Comparison of ENCODE assay signal across 8 cellular contexts in the genomic region with DNA sequence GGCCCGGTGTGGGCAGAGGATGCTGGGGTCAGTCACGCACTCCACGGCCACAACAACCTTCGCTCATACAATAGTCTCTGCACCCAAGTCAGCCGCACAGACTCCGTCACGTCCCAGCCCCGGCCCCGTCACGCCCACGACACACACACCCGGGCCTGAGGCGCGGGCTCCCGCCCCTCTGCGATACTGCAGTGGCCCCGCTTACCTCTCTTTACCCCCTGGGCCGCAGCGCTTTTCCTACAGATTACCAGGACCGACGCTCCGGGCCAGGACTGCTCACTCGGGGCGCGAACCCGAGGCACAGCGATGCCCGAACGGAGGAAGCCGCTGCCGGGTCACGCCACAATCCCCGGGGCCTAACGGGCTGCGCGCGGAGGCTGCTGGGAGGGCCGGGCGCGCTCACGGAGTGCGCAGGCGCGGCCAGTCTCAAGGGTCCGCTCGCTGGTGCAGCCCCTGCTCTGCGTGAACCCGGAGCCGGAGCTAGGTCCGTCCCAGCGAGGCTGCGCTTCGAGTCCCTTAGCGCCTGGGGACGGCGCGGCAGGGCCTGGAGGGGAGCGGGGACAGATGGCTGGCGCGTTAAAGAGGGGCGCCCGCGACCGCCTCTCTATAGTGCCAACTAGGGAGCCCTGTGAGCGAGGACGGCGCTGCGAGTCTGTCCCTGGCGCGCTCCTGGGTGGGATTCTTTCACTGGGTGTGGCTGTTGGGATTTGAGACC. TPM values are rescaled to one million over a fixed set of nuclear protein-coding genes. Genes with fewer than 3 reads are reported as not detected.
A peak's percentile ranks its signal among the peaks of the same experiment; 100 is the strongest.
DNase-seq lines count a peak whose midpoint lies in the region; ATAC-seq and TF ChIP-seq lines count a peak whose summit lies in the region.

ZFP82 (minus strand) TSS at position 358 of the 715 bp plus-strand sequence. CDS start 8,855 bp downstream, outside the sequence.

- H3K4me3 ChIP-seq in AG10803 (ENCODE audit: low read length) (peak within 1 kb of the TSS; percentile 79), PC-3 (ENCODE audit: low read length) (peak within 1 kb of the TSS; percentile 63), neural cell (ENCODE audit: low read length) (peak within 1 kb of the TSS; percentile 80)

- H3K27me3 Mint-ChIP-seq in stimulated activated naive CD8-positive, alpha-beta T cell treated with anti-CD3 and anti-CD28 coated beads, Interleukin-15, Interleukin-2, amounts not matched to agents 100 ng/mL and 50 ng/mL, for 24 hours = peaks cover 27% of the 10 kb centered on the region

- H4K20me1 ChIP-seq in PC-3 (ENCODE audit: low read length) (no peaks in the 10 kb centered on the region), neural cell (ENCODE audit: insufficient read depth) (no peaks in the 10 kb centered on the region)

- peak within 1 kb of the TSS; percentile 92 for H3K4me3 Mint-ChIP-seq in stimulated activated naive CD8-positive, alpha-beta T cell treated with anti-CD3 and anti-CD28 coated beads, Interleukin-15, Interleukin-2, amounts not matched to agents 100 ng/mL and 50 ng/mL, for 24 hours

- peaks cover 9% of the 10 kb centered on the region; the same call in 1 of the 2 replicates for H3K79me2 ChIP-seq in PC-3 (ENCODE audit: low read length)
- peaks cover 28% of the 10 kb centered on the region for H3K79me2 ChIP-seq in neural cell (replicated peaks; ENCODE audit: insufficient read depth, low read length)

- H3K9me3 ChIP-seq in PC-3 (ENCODE audit: low read length) (no peaks in the 10 kb centered on the region), neural cell (ENCODE audit: low read length) (peaks cover 7% of the 10 kb centered on the region)

- no peaks in the 10 kb centered on the region for H3K27me3 ChIP-seq in PC-3 (ENCODE audit: low read length)
- H3K27me3 ChIP-seq in neural cell (ENCODE audit: insufficient read depth, low read depth, low read length) = peaks cover 22% of the 10 kb centered on the region

- TF ChIP-seq EP300 in neural cell (conservative IDR thresholded peaks at IDR 0.05; ENCODE audit: poor library complexity, severe bottlenecking) = peak; percentile 41

- CTCF ChIA-PET in PC-3 (lab: Charles Lee) = no interaction called here

- H2AFZ ChIP-seq in PC-3 (ENCODE audit: low read length) = peak within 1 kb of the TSS; percentile 80
- H2AFZ ChIP-seq in neural cell (ENCODE audit: low read depth, low read length) = peak within 1 kb of the TSS; percentile 94

- no peaks in the 10 kb centered on the region for H3K4me1 ChIP-seq in PC-3 (ENCODE audit: insufficient read depth, low read length)

- TF ChIP-seq CTCF in AG10803 (conservative IDR thresholded peaks at IDR 0.05; ENCODE audit: low read length) (no peak), PC-3 (conservative IDR thresholded peaks at IDR 0.05; ENCODE audit: low read depth, low read length) (no peak), neural cell (IDR thresholded peaks at IDR 0.05; ENCODE audit: poor library complexity, severe bottlenecking) (peak; percentile 35)

- peak within 1 kb of the TSS; percentile 91 for H3K27ac Mint-ChIP-seq in stimulated activated naive CD8-positive, alpha-beta T cell treated with anti-CD3 and anti-CD28 coated beads, Interleukin-15, Interleukin-2, amounts not matched to agents 100 ng/mL and 50 ng/mL, for 24 hours

- no peaks in the 10 kb centered on the region for H3F3A ChIP-seq in PC-3 (ENCODE audit: low read length, unreplicated experiment)
- H3F3A ChIP-seq in neural cell (ENCODE audit: insufficient read depth, low read length, poor library complexity, severe bottlenecking) = no peaks in the 10 kb centered on the region

- ATAC-seq in PC-3 = peak; percentile 59

- peaks cover 50% of the 10 kb centered on the region for H3K36me3 Mint-ChIP-seq in stimulated activated naive CD8-positive, alpha-beta T cell treated with anti-CD3 and anti-CD28 coated beads, Interleukin-15, Interleukin-2, amounts not matched to agents 100 ng/mL and 50 ng/mL, for 24 hours (ENCODE audit: low read depth)

- H3K9ac ChIP-seq in PC-3 (ENCODE audit: low read length) (peak within 1 kb of the TSS; percentile 49), neural cell (ENCODE audit: low read length) (peak within 1 kb of the TSS; percentile 88)

- POLR2A ChIA-PET in PC-3 (lab: Charles Lee; ENCODE audit: unreplicated experiment) = no interaction called here

- BruUV-seq in PC-3 (replicated peaks; lab: Mats Ljungman, UMichigan) = no TSS peak

- H3K27ac ChIP-seq in PC-3 (ENCODE audit: low read length) (no peak within 1 kb of the TSS), neural cell (ENCODE audit: low read length) (peak within 1 kb of the TSS; percentile 83)

- intact Hi-C loops in PC-3 (cut with micrococcal nuclease) = no loop called here

- peaks cover 24% of the 10 kb centered on the region for H3K9me3 Mint-ChIP-seq in stimulated activated naive CD8-positive, alpha-beta T cell treated with anti-CD3 and anti-CD28 coated beads, Interleukin-15, Interleukin-2, amounts not matched to agents 100 ng/mL and 50 ng/mL, for 24 hours

- H3K9me2 ChIP-seq in PC-3 (replicated peaks; ENCODE audit: low read length) (no peaks in the 10 kb centered on the region), neural cell (ENCODE audit: insufficient read depth, low read length) (no peaks in the 10 kb centered on the region)

- peak; percentile 79 for DNase-seq in AG10803 (ENCODE audit: low read depth)
- DNase-seq in GM19238 (ENCODE audit: insufficient read length, low spot score) = peak; percentile 83
- peak; percentile 77 for DNase-seq in HS-27A (ENCODE audit: low read depth)
- peak; percentile 25 for DNase-seq in PC-3
- peak; percentile 61 for DNase-seq in activated T-helper 9 cell treated with anti-CD3 and anti-CD28 coated beads, Interleukin-2, amount 50 U/mL, for 16 hours (ENCODE audit: low read depth)
- peak; percentile 61 for DNase-seq in fibroblast of the conjunctiva (ENCODE audit: low read depth)

- peaks cover 33% of the 10 kb centered on the region for H3K4me1 Mint-ChIP-seq in stimulated activated naive CD8-positive, alpha-beta T cell treated with anti-CD3 and anti-CD28 coated beads, Interleukin-15, Interleukin-2, amounts not matched to agents 100 ng/mL and 50 ng/mL, for 24 hours (ENCODE audit: low read depth)

- H3K36me3 ChIP-seq in PC-3 (ENCODE audit: low read depth, low read length) (no peaks in the 10 kb centered on the region), neural cell (ENCODE audit: insufficient read depth, low read length) (no peaks in the 10 kb centered on the region)

- H3K4me2 ChIP-seq in PC-3 (ENCODE audit: low read length) (peak within 1 kb of the TSS; percentile 57), neural cell (ENCODE audit: low read length) (peak within 1 kb of the TSS; percentile 75)

- peak; percentile 46 for TF ChIP-seq RAD21 in neural cell (conservative IDR thresholded peaks at IDR 0.05)

TF ChIP-seq in neural cell, 6 proteins besides CTCF, POLR2A, EP300 and RAD21:
- TF ChIP-seq POLR2AphosphoS5 (IDR thresholded peaks at IDR 0.05) = peak; percentile 73
- TF ChIP-seq EZH2 (IDR thresholded peaks at IDR 0.05; ENCODE audit: borderline replicate concordance, insufficient read depth, low read length, poor library complexity, severe bottlenecking) = no peak
- peak; percentile 22 for TF ChIP-seq SMC3 (conservative IDR thresholded peaks at IDR 0.05; ENCODE audit: poor library complexity)
- TF ChIP-seq MXI1 (conservative IDR thresholded peaks at IDR 0.05; ENCODE audit: poor library complexity, severe bottlenecking) = peak; percentile 60
- peak; percentile 71 for TF ChIP-seq TAF1 (IDR thresholded peaks at IDR 0.05; ENCODE audit: low read depth)
- no peak for TF ChIP-seq REST (IDR thresholded peaks at IDR 0.05; ENCODE audit: borderline replicate concordance)
TF ChIP-seq in neural cell: peak in this region for 4.

RNA-seq across cellular contexts. Expression of gene ZFP82, which starts in this region (rescaled TPM):
- total RNA-seq in PC-3 (2014; rRNA removed) = 0.35 and 0.36 TPM in 2 replicates
- polyA plus RNA-seq in neural cell = 17.1 and 19.7 TPM in 2 replicates
- 53.6 and 63.2 TPM in 2 replicates for polyA minus RNA-seq in neural cell

Comparison
In these comparisons a context has a peak if more than half of its experiments do, and no peak if none do; other contexts are left out.
1. Peak in DNase-seq, ATAC-seq, H3K4me3 ChIP-seq, H3K9ac ChIP-seq and H3K4me2 ChIP-seq in PC-3; RNA of the gene not detected or under 1 TPM.
2. DNase-seq: peak in every context shown above with its lines; median percentile 83 in GM19238; 79 in AG10803; 77 in HS-27A; 61 in activated T-helper 9 cell treated with anti-CD3 and anti-CD28 coated beads, Interleukin-2, amount 50 U/mL, for 16 hours; 61 in fibroblast of the conjunctiva; 25 in PC-3.